In the genomic region with DNA sequence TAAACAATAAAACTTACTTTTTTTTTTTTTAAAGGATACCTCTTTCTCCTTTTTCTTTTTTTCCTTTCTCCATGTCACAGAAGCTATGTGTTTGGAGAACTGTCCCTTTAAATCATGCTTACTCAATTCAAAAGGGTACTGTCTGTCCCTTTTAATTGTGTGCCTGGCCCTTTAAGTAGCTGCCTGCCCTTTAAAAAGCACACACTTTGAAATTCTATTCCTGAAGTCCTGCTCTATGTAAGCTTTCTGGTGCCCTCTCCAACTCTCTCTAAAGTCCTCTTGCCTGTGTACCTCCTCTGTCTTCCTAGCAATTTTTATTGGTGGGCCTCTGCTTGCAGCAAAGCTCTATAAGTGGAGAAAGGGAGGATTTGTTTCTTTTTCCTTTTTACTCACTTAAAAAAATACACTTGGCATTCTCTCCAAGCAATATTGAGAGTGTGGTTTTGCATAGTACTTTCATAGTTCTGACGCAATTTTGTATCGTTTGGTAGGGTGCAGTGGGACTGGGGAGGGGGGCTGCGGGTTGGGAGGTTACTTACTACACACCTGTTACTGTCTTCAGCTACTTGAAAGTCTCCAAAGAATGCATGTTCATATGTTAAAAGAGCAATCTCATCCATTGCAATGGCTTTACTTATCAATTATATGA, we compare ENCODE assay signal across 1 cellular context.
TF ChIP-seq lines count a peak whose summit lies in the region.

No MANE protein-coding gene starts in this region.

TF ChIP-seq in SK-N-SH treated with all-trans-retinoic acid at 6 μM for 48 hours, 23 proteins besides CTCF, POLR2A, EP300 and RAD21 (continued from another document):
- TF ChIP-seq, protein P1, sequence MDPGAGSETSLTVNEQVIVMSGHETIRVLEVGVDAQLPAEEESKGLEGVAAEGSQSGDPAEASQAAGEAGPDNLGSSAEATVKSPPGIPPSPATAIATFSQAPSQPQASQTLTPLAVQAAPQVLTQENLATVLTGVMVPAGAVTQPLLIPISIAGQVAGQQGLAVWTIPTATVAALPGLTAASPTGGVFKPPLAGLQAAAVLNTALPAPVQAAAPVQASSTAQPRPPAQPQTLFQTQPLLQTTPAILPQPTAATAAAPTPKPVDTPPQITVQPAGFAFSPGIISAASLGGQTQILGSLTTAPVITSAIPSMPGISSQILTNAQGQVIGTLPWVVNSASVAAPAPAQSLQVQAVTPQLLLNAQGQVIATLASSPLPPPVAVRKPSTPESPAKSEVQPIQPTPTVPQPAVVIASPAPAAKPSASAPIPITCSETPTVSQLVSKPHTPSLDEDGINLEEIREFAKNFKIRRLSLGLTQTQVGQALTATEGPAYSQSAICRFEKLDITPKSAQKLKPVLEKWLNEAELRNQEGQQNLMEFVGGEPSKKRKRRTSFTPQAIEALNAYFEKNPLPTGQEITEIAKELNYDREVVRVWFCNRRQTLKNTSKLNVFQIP (CRISPR knock-in tag; IDR thresholded peaks at IDR 0.05; ENCODE audit: borderline replicate concordance, low read depth) = no peak
- TF ChIP-seq ZFP3 (CRISPR knock-in tag; IDR thresholded peaks at IDR 0.05) = no peak
- TF ChIP-seq, protein P2, sequence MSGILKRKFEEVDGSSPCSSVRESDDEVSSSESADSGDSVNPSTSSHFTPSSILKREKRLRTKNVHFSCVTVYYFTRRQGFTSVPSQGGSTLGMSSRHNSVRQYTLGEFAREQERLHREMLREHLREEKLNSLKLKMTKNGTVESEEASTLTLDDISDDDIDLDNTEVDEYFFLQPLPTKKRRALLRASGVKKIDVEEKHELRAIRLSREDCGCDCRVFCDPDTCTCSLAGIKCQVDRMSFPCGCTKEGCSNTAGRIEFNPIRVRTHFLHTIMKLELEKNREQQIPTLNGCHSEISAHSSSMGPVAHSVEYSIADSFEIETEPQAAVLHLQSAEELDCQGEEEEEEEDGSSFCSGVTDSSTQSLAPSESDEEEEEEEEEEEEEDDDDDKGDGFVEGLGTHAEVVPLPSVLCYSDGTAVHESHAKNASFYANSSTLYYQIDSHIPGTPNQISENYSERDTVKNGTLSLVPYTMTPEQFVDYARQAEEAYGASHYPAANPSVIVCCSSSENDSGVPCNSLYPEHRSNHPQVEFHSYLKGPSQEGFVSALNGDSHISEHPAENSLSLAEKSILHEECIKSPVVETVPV (CRISPR knock-in tag; IDR thresholded peaks at IDR 0.05) = no peak
TF ChIP-seq in SK-N-SH treated with all-trans-retinoic acid at 6 μM for 48 hours: peak in this region for 0.
